In genomic region chr3:190883973-190884832, GRCh38 we compare ENCODE assay signal across 1 cellular context.
TF ChIP-seq lines count a peak whose summit lies in the region.

No MANE protein-coding gene starts in this region.

TF ChIP-seq in H1, 55 proteins besides CTCF, POLR2A, EP300 and RAD21 (continued from another document):
- TF ChIP-seq, protein P1, sequence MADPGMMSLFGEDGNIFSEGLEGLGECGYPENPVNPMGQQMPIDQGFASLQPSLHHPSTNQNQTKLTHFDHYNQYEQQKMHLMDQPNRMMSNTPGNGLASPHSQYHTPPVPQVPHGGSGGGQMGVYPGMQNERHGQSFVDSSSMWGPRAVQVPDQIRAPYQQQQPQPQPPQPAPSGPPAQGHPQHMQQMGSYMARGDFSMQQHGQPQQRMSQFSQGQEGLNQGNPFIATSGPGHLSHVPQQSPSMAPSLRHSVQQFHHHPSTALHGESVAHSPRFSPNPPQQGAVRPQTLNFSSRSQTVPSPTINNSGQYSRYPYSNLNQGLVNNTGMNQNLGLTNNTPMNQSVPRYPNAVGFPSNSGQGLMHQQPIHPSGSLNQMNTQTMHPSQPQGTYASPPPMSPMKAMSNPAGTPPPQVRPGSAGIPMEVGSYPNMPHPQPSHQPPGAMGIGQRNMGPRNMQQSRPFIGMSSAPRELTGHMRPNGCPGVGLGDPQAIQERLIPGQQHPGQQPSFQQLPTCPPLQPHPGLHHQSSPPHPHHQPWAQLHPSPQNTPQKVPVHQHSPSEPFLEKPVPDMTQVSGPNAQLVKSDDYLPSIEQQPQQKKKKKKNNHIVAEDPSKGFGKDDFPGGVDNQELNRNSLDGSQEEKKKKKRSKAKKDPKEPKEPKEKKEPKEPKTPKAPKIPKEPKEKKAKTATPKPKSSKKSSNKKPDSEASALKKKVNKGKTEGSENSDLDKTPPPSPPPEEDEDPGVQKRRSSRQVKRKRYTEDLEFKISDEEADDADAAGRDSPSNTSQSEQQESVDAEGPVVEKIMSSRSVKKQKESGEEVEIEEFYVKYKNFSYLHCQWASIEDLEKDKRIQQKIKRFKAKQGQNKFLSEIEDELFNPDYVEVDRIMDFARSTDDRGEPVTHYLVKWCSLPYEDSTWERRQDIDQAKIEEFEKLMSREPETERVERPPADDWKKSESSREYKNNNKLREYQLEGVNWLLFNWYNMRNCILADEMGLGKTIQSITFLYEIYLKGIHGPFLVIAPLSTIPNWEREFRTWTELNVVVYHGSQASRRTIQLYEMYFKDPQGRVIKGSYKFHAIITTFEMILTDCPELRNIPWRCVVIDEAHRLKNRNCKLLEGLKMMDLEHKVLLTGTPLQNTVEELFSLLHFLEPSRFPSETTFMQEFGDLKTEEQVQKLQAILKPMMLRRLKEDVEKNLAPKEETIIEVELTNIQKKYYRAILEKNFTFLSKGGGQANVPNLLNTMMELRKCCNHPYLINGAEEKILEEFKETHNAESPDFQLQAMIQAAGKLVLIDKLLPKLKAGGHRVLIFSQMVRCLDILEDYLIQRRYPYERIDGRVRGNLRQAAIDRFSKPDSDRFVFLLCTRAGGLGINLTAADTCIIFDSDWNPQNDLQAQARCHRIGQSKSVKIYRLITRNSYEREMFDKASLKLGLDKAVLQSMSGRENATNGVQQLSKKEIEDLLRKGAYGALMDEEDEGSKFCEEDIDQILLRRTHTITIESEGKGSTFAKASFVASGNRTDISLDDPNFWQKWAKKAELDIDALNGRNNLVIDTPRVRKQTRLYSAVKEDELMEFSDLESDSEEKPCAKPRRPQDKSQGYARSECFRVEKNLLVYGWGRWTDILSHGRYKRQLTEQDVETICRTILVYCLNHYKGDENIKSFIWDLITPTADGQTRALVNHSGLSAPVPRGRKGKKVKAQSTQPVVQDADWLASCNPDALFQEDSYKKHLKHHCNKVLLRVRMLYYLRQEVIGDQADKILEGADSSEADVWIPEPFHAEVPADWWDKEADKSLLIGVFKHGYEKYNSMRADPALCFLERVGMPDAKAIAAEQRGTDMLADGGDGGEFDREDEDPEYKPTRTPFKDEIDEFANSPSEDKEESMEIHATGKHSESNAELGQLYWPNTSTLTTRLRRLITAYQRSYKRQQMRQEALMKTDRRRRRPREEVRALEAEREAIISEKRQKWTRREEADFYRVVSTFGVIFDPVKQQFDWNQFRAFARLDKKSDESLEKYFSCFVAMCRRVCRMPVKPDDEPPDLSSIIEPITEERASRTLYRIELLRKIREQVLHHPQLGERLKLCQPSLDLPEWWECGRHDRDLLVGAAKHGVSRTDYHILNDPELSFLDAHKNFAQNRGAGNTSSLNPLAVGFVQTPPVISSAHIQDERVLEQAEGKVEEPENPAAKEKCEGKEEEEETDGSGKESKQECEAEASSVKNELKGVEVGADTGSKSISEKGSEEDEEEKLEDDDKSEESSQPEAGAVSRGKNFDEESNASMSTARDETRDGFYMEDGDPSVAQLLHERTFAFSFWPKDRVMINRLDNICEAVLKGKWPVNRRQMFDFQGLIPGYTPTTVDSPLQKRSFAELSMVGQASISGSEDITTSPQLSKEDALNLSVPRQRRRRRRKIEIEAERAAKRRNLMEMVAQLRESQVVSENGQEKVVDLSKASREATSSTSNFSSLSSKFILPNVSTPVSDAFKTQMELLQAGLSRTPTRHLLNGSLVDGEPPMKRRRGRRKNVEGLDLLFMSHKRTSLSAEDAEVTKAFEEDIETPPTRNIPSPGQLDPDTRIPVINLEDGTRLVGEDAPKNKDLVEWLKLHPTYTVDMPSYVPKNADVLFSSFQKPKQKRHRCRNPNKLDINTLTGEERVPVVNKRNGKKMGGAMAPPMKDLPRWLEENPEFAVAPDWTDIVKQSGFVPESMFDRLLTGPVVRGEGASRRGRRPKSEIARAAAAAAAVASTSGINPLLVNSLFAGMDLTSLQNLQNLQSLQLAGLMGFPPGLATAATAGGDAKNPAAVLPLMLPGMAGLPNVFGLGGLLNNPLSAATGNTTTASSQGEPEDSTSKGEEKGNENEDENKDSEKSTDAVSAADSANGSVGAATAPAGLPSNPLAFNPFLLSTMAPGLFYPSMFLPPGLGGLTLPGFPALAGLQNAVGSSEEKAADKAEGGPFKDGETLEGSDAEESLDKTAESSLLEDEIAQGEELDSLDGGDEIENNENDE (IDR thresholded peaks at IDR 0.05; ENCODE audit: insufficient replicate concordance, low read length): peak; percentile 36
